Comparison of ENCODE assay signal across 8 cellular contexts in the genomic region with DNA sequence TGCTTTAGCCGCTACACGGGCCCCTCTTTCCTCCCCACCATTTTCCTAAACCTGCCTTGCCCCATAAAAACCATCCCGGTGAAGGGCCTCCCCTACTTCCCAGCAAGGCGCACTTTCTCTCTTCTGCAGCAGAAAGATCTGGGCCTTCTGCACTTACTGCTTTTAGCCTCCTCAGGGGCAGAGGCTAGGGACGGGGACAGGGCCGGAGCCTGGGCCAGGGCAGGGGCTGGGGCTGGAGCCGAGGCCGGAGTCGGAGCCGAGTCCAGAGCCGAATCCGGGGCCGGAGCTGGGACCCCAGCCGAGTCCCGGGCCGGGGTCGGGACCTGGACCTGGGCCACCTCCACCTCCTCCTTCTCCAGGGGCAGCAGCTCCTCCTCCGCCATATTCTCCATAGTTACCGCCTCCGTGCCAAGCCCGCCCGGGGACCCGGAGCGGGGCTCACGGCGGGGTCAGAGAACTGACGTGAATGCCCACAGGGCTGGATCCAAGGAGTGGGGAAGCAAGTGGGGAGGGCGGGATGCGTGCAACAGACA.
DNase-seq lines count a peak whose midpoint lies in the region; ATAC-seq and TF ChIP-seq lines count a peak whose summit lies in the region.

No MANE protein-coding gene starts in this region.

- H3K9ac ChIP-seq in KMS-11 = peak overlapping the region; percentile 90
- peak overlapping the region; percentile 98 for H3K9ac ChIP-seq in adipocyte (ENCODE audit: low read length)
- peak overlapping the region; percentile 95 for H3K9ac ChIP-seq in iPS-18a (ENCODE audit: low read length)

- H3K9me3 ChIP-seq in adipocyte (ENCODE audit: control insufficient read depth, low read length) (no peaks in the 10 kb centered on the region), iPS-18a (ENCODE audit: control insufficient read depth, low read depth, low read length) (no peaks in the 10 kb centered on the region)

- no peaks in the 10 kb centered on the region for H3K36me3 ChIP-seq in KMS-11 (ENCODE audit: insufficient read depth)
- no peaks in the 10 kb centered on the region for H3K36me3 ChIP-seq in adipocyte (ENCODE audit: control insufficient read depth, insufficient read depth, low read length, severe bottlenecking)
- no peaks in the 10 kb centered on the region for H3K36me3 ChIP-seq in iPS-18a (ENCODE audit: control insufficient read depth, low read depth, low read length)

- H2AFZ ChIP-seq in KMS-11 (ENCODE audit: low read depth) = peak overlapping the region; percentile 75

- H3K4me3 ChIP-seq in KMS-11 (IDR thresholded peaks at IDR 0.05; ENCODE audit: insufficient read depth, low read depth, low read length) (peak overlapping the region; percentile 84), adipocyte (ENCODE audit: low read length) (peak overlapping the region; percentile 89), iPS-18a (ENCODE audit: low read length) (peak overlapping the region; percentile 86), skin epidermis (peak overlapping the region; percentile 53 to 94 (median 82))

- no peaks in the 10 kb centered on the region for H3K27me3 ChIP-seq in KMS-11 (ENCODE audit: insufficient read depth, low read depth)
- no peaks in the 10 kb centered on the region for H3K27me3 ChIP-seq in adipocyte (replicated peaks; ENCODE audit: control insufficient read depth, insufficient read depth, low read length)
- no peaks in the 10 kb centered on the region for H3K27me3 ChIP-seq in iPS-18a (ENCODE audit: control insufficient read depth, insufficient read depth, low read length)

- ATAC-seq in GM21825 (IDR thresholded peaks at IDR 0.05; ENCODE audit: unreplicated experiment) = peak; percentile 29

- H3K4me2 ChIP-seq in KMS-11 = peak overlapping the region; percentile 67

- DNase-seq in NCI-H524 (lab: John Stamatoyannopoulos, UW) = peak; percentile 14 to 60
- no peak for DNase-seq in NCI-H524 treated with DMSO at 0.1 percent for 48 hours (lab: John Stamatoyannopoulos, UW)
- DNase-seq in adipocyte (ENCODE audit: low read depth) = no peak
- no peak for DNase-seq in NCI-H2081 treated with DMSO at 0.1 percent for 48 hours (lab: John Stamatoyannopoulos, UW)

- peak overlapping the region; percentile 81 for H3K27ac ChIP-seq in KMS-11
- peak overlapping the region; percentile 87 for H3K27ac ChIP-seq in iPS-18a (ENCODE audit: low read length)
- H3K27ac ChIP-seq in skin epidermis = peak overlapping the region; percentile 76 to 99 (median 98)

- H3K79me2 ChIP-seq in KMS-11 (ENCODE audit: insufficient read depth, low read depth) = no peaks in the 10 kb centered on the region

- no peaks in the 10 kb centered on the region for H4K20me1 ChIP-seq in KMS-11 (ENCODE audit: insufficient read depth)

- no peak for TF ChIP-seq CTCF in KMS-11 (conservative IDR thresholded peaks at IDR 0.05; ENCODE audit: low read depth, low read length)

- peaks cover 51% of the 10 kb centered on the region for H3K4me1 ChIP-seq in KMS-11 (ENCODE audit: low read depth, poor library complexity, severe bottlenecking)
- H3K4me1 ChIP-seq in adipocyte (ENCODE audit: control insufficient read depth, insufficient read depth, low read length) = peaks cover 33% of the 10 kb centered on the region
- H3K4me1 ChIP-seq in iPS-18a (ENCODE audit: control insufficient read depth, low read depth, low read length) = no peaks in the 10 kb centered on the region

Comparison
In these comparisons a context has a peak if more than half of its experiments do, and no peak if none do; other contexts are left out.
1. DNase-seq: peak in NCI-H524 (2 of 2); none in NCI-H524 treated with DMSO at 0.1 percent for 48 hours (single experiment), adipocyte (single experiment) and NCI-H2081 treated with DMSO at 0.1 percent for 48 hours (single experiment).
2. Peak in every context shown above with its lines, with median percentiles within 50 percentile points of each other: H3K27ac ChIP-seq, H3K4me3 ChIP-seq and H3K9ac ChIP-seq.